Comparison of ENCODE assay signal across 9 cellular contexts in genomic region chr3:197906023-197906849, GRCh38. TPM values are rescaled to one million over a fixed set of nuclear protein-coding genes. Genes with fewer than 3 reads are reported as not detected.
DNase-seq lines count a peak whose midpoint lies in the region; ATAC-seq and TF ChIP-seq lines count a peak whose summit lies in the region.
"Had no signal": no experiment of that assay in that cellular context is flagged by ENCODE, and none has a peak within 500 bp of the region (broad histone marks: within the 10 kb centered on the region; RNA-seq: fewer than 3 reads in every experiment).

No MANE protein-coding gene starts in this region.

- no peaks in the 10 kb centered on the region for H3K27me3 Mint-ChIP-seq in WTC11 (ENCODE audit: low read depth)
- H3K27me3 Mint-ChIP-seq: IgD-negative memory B cell had no signal

- H3K27me3 ChIP-seq in breast epithelium = no peaks in the 10 kb centered on the region

- DNase-seq in AG09319 (ENCODE audit: extremely low read depth, low read depth) = peak; percentile 81
- peak; percentile 82 for DNase-seq in NCI-H2196 treated with DMSO at 0.1 percent for 48 hours (lab: John Stamatoyannopoulos, UW; ENCODE audit: unreplicated experiment)
- peak; percentile 89 for DNase-seq in WTC11 (ENCODE audit: low spot score)
- DNase-seq in breast epithelium (ENCODE audit: low spot score in 2 of 2) = peak; percentile 85 to 88
- peak; percentile 96 for DNase-seq in iris pigment epithelial cell (ENCODE audit: low read depth)
- peak; percentile 66 to 77 (median 75) for DNase-seq in stimulated activated CD4-positive, alpha-beta T cell treated with anti-CD3 and anti-CD28 coated beads, Interleukin-1b, Interleukin-23, amount 100 ng/mL, for 24 hours (ENCODE audit: low read depth in 4 of 4, low spot score in 1 of 4)

- H3K9me3 Mint-ChIP-seq in WTC11 = peaks cover 11% of the 10 kb centered on the region
- H3K9me3 Mint-ChIP-seq: IgD-negative memory B cell had no signal

- peak overlapping the region; percentile 31; the same call in 1 of the 2 replicates for H3K4me3 Mint-ChIP-seq in WTC11

- peak; percentile 94 for TF ChIP-seq CTCF in AG09319 (IDR thresholded peaks at IDR 0.05; ENCODE audit: low read depth, low read length)
- peak; percentile 85 for TF ChIP-seq CTCF in WTC11 (IDR thresholded peaks at IDR 0.05)
- TF ChIP-seq CTCF in breast epithelium (IDR thresholded peaks at IDR 0.05) = peak; percentile 61 to 88 (median 88)

- no peak for TF ChIP-seq POLR2A in breast epithelium (IDR thresholded peaks at IDR 0.05)

- H3K4me1 Mint-ChIP-seq in WTC11 = peaks cover 8% of the 10 kb centered on the region

- no peak overlapping the region for H3K27ac Mint-ChIP-seq in WTC11
- H3K27ac Mint-ChIP-seq: IgD-negative memory B cell had no signal

- peak overlapping the region in 1 of 3 donors; percentile 1 for H3K4me3 ChIP-seq in breast epithelium

- POLR2A ChIA-PET in WTC11 (lab: Charles Lee) = interaction anchor here (0.5 to 0.6 kb wide), 3 partner anchors 78 to 1037 kb away, joined by 3 to 4 read pairs (median 3); no protein-coding TSS in a partner anchor

- H3K36me3 ChIP-seq in breast epithelium = no peaks in the 10 kb centered on the region

- H3K4me1 ChIP-seq in breast epithelium = no peaks in the 10 kb centered on the region

- ATAC-seq in GM18868 (IDR thresholded peaks at IDR 0.05; ENCODE audit: unreplicated experiment) (peak; percentile 95), HG03095 (IDR thresholded peaks at IDR 0.05; ENCODE audit: unreplicated experiment) (peak; percentile 84), WTC11 (peak; percentile 99)

- H3K9me3 ChIP-seq in breast epithelium = no peaks in the 10 kb centered on the region

- no peaks in the 10 kb centered on the region for H3K36me3 Mint-ChIP-seq in WTC11

- CTCF ChIA-PET in WTC11 (lab: Charles Lee) = interaction anchor here (0.6 to 2.1 kb wide), 21 partner anchors 9 to 307 kb away, joined by 3 to 13 read pairs (median 4); partner anchors contain the start of gene RPL35A

- H3K27ac ChIP-seq in breast epithelium = peak overlapping the region; percentile 2 to 9

- intact Hi-C loops in breast epithelium (cut with DNase I; ENCODE audit: low total_unique reads) = no loop called here

TF ChIP-seq in WTC11, 78 proteins besides CTCF, POLR2A, EP300 and RAD21:
- TF ChIP-seq USF2 (CRISPR knock-in tag; IDR thresholded peaks at IDR 0.05) (no peak), NFYB (CRISPR knock-in tag; conservative IDR thresholded peaks at IDR 0.05; ENCODE audit: low read depth) (no peak), ERG (CRISPR knock-in tag; IDR thresholded peaks at IDR 0.05) (no peak), CBFB (CRISPR knock-in tag; IDR thresholded peaks at IDR 0.05; ENCODE audit: low read depth) (no peak), ZNF263 (CRISPR knock-in tag; IDR thresholded peaks at IDR 0.05; ENCODE audit: low read depth) (no peak), ZNF121 (CRISPR knock-in tag; IDR thresholded peaks at IDR 0.05) (peak; percentile 77; the same call in 1 of the 2 replicates), SP1 (CRISPR knock-in tag; conservative IDR thresholded peaks at IDR 0.05) (0 out of 2 replicates have a peak, but pooled peaks have one; percentile 41), HMGXB4 (CRISPR knock-in tag; IDR thresholded peaks at IDR 0.05) (0 out of 2 replicates have a peak, but pooled peaks have one; percentile 48), USF1 (CRISPR knock-in tag; IDR thresholded peaks at IDR 0.05) (no peak), ZBTB43 (CRISPR knock-in tag; IDR thresholded peaks at IDR 0.05) (no peak), HMGA2 (CRISPR knock-in tag; IDR thresholded peaks at IDR 0.05) (no peak), TEAD1 (CRISPR knock-in tag; IDR thresholded peaks at IDR 0.05) (no peak), ARID4B (CRISPR knock-in tag; IDR thresholded peaks at IDR 0.05; ENCODE audit: borderline replicate concordance) (no peak), ZBTB21 (CRISPR knock-in tag; IDR thresholded peaks at IDR 0.05; ENCODE audit: borderline replicate concordance) (no peak), GRHL2 (CRISPR knock-in tag; IDR thresholded peaks at IDR 0.05; ENCODE audit: insufficient replicate concordance, severe bottlenecking) (no peak)

RNA-seq across cellular contexts. Expression of gene RPL35A, which starts 43.8 kb away (rescaled TPM):
- total RNA-seq in WTC11 (2021) (1,384 to 1,463 TPM (median 1,429 TPM) in 3 replicates), breast epithelium (100 to 1,000 TPM; 650 to 918 (median 888) TPM)

RNA-seq across cellular contexts. Expression of gene LMLN, which starts 53.8 kb away (rescaled TPM):
- total RNA-seq in WTC11 (2021) (3.6 to 5.2 TPM (median 4.2 TPM) in 3 replicates), breast epithelium (10 to 100 TPM in 1 of 3 donors, 1 to 10 TPM in 2; 3.9 to 12.0 (median 5.0) TPM)
